Comparison of ENCODE assay signal across 17 cellular contexts in the genomic region with DNA sequence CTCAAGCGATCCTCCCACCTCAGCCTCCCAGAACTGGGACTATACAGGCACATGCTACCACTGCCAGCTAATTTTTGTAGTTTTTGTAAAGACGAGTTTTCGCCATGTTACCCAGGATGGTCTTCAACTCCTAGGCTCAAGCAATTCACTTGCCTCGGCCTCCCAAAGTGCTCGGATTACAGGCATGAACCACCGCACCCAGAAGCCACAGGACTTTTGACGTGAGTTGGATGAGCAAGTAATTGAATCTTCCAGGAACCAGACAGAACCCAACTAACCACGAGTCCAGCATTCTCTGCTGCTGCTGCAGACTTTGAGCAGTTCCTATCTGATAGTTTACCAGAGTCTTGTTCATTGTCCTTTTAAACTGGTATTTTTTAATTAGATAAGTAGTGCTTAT. TPM values are rescaled to one million over a fixed set of nuclear protein-coding genes. Genes with fewer than 3 reads are reported as not detected.
DNase-seq lines count a peak whose midpoint lies in the region; ATAC-seq and TF ChIP-seq lines count a peak whose summit lies in the region.
"Had no signal": no experiment of that assay in that cellular context is flagged by ENCODE, and none has a peak within 500 bp of the region (broad histone marks: within the 10 kb centered on the region; RNA-seq: fewer than 3 reads in every experiment).

No MANE protein-coding gene starts in this region.

- H2BK5ac ChIP-seq in mesenchymal stem cell (ENCODE audit: low read depth, low read length, poor library complexity, severe bottlenecking): no peak overlapping the region

- no peaks in the 10 kb centered on the region for H3K4me1 ChIP-seq in right cardiac atrium (ENCODE audit: control insufficient read depth, insufficient read depth, low read length)
- peaks cover 9% of the 10 kb centered on the region for H3K4me1 ChIP-seq in left ventricle myocardium inferior
- peaks cover 8% of the 10 kb centered on the region for H3K4me1 ChIP-seq in mesenchymal stem cell (ENCODE audit: control insufficient read depth, insufficient read depth, low read depth, low read length)
- H3K4me1 ChIP-seq in psoas muscle: no peaks in the 10 kb centered on the region

- H2BK12ac ChIP-seq in mesenchymal stem cell (ENCODE audit: low read length in 2 of 2): no peak overlapping the region

- H3K23ac ChIP-seq in mesenchymal stem cell (ENCODE audit: low read length in 2 of 2): no peak overlapping the region

- DNase-seq in right cardiac atrium (no peak), left ventricle myocardium inferior (no peak), astrocyte of the hippocampus (ENCODE audit: low read depth, low spot score) (peak; percentile 35), mesenchymal stem cell (no peak), stromal cell of bone marrow (ENCODE audit: low read depth) (peak; percentile 43), glomerular visceral epithelial cell (ENCODE audit: extremely low spot score) (no peak), psoas muscle (no peak)
- DNase-seq in stimulated activated CD4-positive, alpha-beta T cell treated with anti-CD3 and anti-CD28 coated beads, Interleukin-2, amount 100 ng/mL, for 24 hours: no peak
- DNase-seq: 8988T; COR-L47; DMS153; NCI-H146; NCI-H226; NCI-H69; NK-92 treated with Interleukin-12 subunit alpha and Interleukin-12 subunit beta, amount 100 ng/mL, for 24 hours had no signal

- H3K18ac ChIP-seq in mesenchymal stem cell (ENCODE audit: low read depth in 1 of 2, low read length in 2 of 2): no peak overlapping the region

- intact Hi-C loops in right cardiac atrium (cut with DNase I) (loop anchor here in 1 of 4 donors (10.0 kb wide), 1 partner anchor 311 kb away; no protein-coding TSS in a partner anchor), left ventricle myocardium inferior (cut with micrococcal nuclease) (no loop called here), psoas muscle (cut with DNase I) (no loop called here)

- H3K4me2 ChIP-seq in mesenchymal stem cell (ENCODE audit: low read length, poor library complexity, severe bottlenecking): no peak overlapping the region

- no peak overlapping the region for H2AFZ ChIP-seq in mesenchymal stem cell (ENCODE audit: low read depth, low read length)

- TF ChIP-seq CTCF in left ventricle myocardium inferior (IDR thresholded peaks at IDR 0.05; ENCODE audit: borderline replicate concordance): no peak
- no peak for TF ChIP-seq CTCF in psoas muscle (IDR thresholded peaks at IDR 0.05)

- H3K79me1 ChIP-seq in mesenchymal stem cell (replicated peaks; ENCODE audit: low read length, poor library complexity, severe bottlenecking): no peaks in the 10 kb centered on the region

- H3K4me3 ChIP-seq in right cardiac atrium (ENCODE audit: low read length) (no peak overlapping the region), left ventricle myocardium inferior (no peak overlapping the region), mesenchymal stem cell (ENCODE audit: insufficient read depth in 1 of 2, low read depth in 1 of 2, low read length in 2 of 2) (no peak overlapping the region), psoas muscle (no peak overlapping the region)
- H3K4me3 ChIP-seq: GM12878 had no signal

- peaks cover 14% of the 10 kb centered on the region for H3K36me3 ChIP-seq in left ventricle myocardium inferior
- peaks cover 8 to 13% of the 10 kb centered on the region in 2 experiments for H3K36me3 ChIP-seq in mesenchymal stem cell (ENCODE audit: control insufficient read depth in 1 of 2, insufficient read depth in 2 of 2, low read depth in 1 of 2, low read length in 2 of 2)
- peaks cover 0 to 14% of the 10 kb centered on the region in 2 donors for H3K36me3 ChIP-seq in psoas muscle (ENCODE audit: insufficient read depth in 1 of 2, low read depth in 1 of 2)

- H3K9ac ChIP-seq in mesenchymal stem cell (ENCODE audit: low read length): peak overlapping the region; percentile 41

- H2BK15ac ChIP-seq in mesenchymal stem cell (ENCODE audit: low read depth, poor library complexity, severe bottlenecking): no peak overlapping the region

- H3K14ac ChIP-seq in mesenchymal stem cell (ENCODE audit: low read length in 2 of 2): no peak overlapping the region

- no peak overlapping the region for H4K8ac ChIP-seq in mesenchymal stem cell (ENCODE audit: low read length)

- H3K27ac ChIP-seq in right cardiac atrium (ENCODE audit: low read length) (peak overlapping the region; percentile 17), left ventricle myocardium inferior (replicated peaks) (no peak overlapping the region), mesenchymal stem cell (ENCODE audit: low read length, poor library complexity, severe bottlenecking) (no peak overlapping the region), psoas muscle (no peak overlapping the region)
- H3K27ac ChIP-seq: C4-2B had no signal

- no peaks in the 10 kb centered on the region for H3K27me3 ChIP-seq in right cardiac atrium (ENCODE audit: control insufficient read depth, insufficient read depth)
- no peaks in the 10 kb centered on the region for H3K27me3 ChIP-seq in left ventricle myocardium inferior (ENCODE audit: low read depth)
- peaks cover 0 to 4% of the 10 kb centered on the region in 2 experiments for H3K27me3 ChIP-seq in mesenchymal stem cell (ENCODE audit: control insufficient read depth in 1 of 2, insufficient read depth in 1 of 2, low read length in 2 of 2)
- H3K27me3 ChIP-seq in psoas muscle (ENCODE audit: insufficient read depth in 3 of 3, low read length in 2 of 3): no peaks in the 10 kb centered on the region

- H2BK120ac ChIP-seq in mesenchymal stem cell (ENCODE audit: low read depth, low read length): no peak overlapping the region

- WGBS in right cardiac atrium: 60% methylated on average over 8 of the region's 8 CpGs
- 93% methylated on average over 7 of the region's 8 CpGs for WGBS in mesenchymal stem cell
- 40 to 57% (median 42%) methylated on average over 8 of the region's 8 CpGs for WGBS in psoas muscle, 3 donors

- H2AK5ac ChIP-seq in mesenchymal stem cell (ENCODE audit: low read length, severe bottlenecking): no peak overlapping the region

- no peak overlapping the region for H4K91ac ChIP-seq in mesenchymal stem cell (ENCODE audit: low read length)

- ATAC-seq in right cardiac atrium (no peak), psoas muscle (no peak)
- ATAC-seq: GM12878 had no signal

- H3K9me3 ChIP-seq in right cardiac atrium (ENCODE audit: control insufficient read depth, low read length) (no peaks in the 10 kb centered on the region), left ventricle myocardium inferior (replicated peaks) (no peaks in the 10 kb centered on the region), mesenchymal stem cell (ENCODE audit: control insufficient read depth, low read length) (no peaks in the 10 kb centered on the region), psoas muscle (no peaks in the 10 kb centered on the region)

- H3K4ac ChIP-seq in mesenchymal stem cell (ENCODE audit: low read depth in 1 of 2, low read length in 2 of 2): no peak overlapping the region

RNA-seq across cellular contexts. Expression of gene ATP6V0E1, which starts 9.6 kb away (rescaled TPM):
- total RNA-seq in right cardiac atrium (100 to 1,000 TPM; 200 to 243 (median 211) TPM), left ventricle myocardium inferior (208 TPM), psoas muscle (100 to 1,000 TPM in 3 of 4 donors, 10 to 100 TPM in 1; 97.8 to 176 (median 147) TPM)
- polyA plus RNA-seq in right cardiac atrium (350 TPM), psoas muscle (100 to 1,000 TPM; 156 to 319 (median 201) TPM)
- polyA plus RNA-seq in mesenchymal stem cell (2013, experiment 1 of 2): 462 TPM
- polyA plus RNA-seq in mesenchymal stem cell (2013, experiment 2 of 2): 468 TPM

RNA-seq across cellular contexts. Expression of gene RPL26L1, which starts 14.7 kb away (rescaled TPM):
- 10 to 100 TPM; 20.2 to 28.9 (median 25.3) TPM for total RNA-seq in right cardiac atrium
- 58.8 TPM for polyA plus RNA-seq in right cardiac atrium
- total RNA-seq in left ventricle myocardium inferior: 27.2 TPM
- 77.2 TPM for polyA plus RNA-seq in mesenchymal stem cell (2013, experiment 1 of 2)
- 75.2 TPM for polyA plus RNA-seq in mesenchymal stem cell (2013, experiment 2 of 2)
- 10 to 100 TPM; 21.5 to 31.4 (median 27.7) TPM for total RNA-seq in psoas muscle
- 10 to 100 TPM; 33.3 to 80.9 (median 50.7) TPM for polyA plus RNA-seq in psoas muscle

Comparison
In these comparisons a context has a peak if more than half of its experiments do, and no peak if none do; other contexts are left out.
1. DNase-seq: peak in astrocyte of the hippocampus (single experiment) and stromal cell of bone marrow (single experiment); none in right cardiac atrium (0 of 3), left ventricle myocardium inferior (single experiment), mesenchymal stem cell (single experiment), glomerular visceral epithelial cell (single experiment), stimulated activated CD4-positive, alpha-beta T cell treated with anti-CD3 and anti-CD28 coated beads, Interleukin-2, amount 100 ng/mL, for 24 hours (0 of 2) and psoas muscle (0 of 2).